In genomic region chr17:55750750-55751641, GRCh38 we compare ENCODE assay signal across 8 cellular contexts. TPM values are rescaled to one million over a fixed set of nuclear protein-coding genes. Genes with fewer than 3 reads are reported as not detected.
DNase-seq lines count a peak whose midpoint lies in the region; ATAC-seq and TF ChIP-seq lines count a peak whose summit lies in the region.

TSS of gene PCTP (plus strand) at chr17:55751051. CDS start at chr17:55751104, 53 bp downstream.

- DNase-seq in AG09309 (ENCODE audit: low read depth) (peak; percentile 62), NCI-H526 treated with DMSO at 0.1 percent for 48 hours (lab: John Stamatoyannopoulos, UW) (peak; percentile 58), right lobe of liver (peak; percentile 96 to 98 (median 98))
- peak; percentile 93 to 96 for DNase-seq in activated CD4-positive, alpha-beta T cell treated with anti-CD3 and anti-CD28 coated beads, Interleukin-2, amount 50 U/mL, for 48 hours
- peak; percentile 79 to 80 for DNase-seq in stimulated activated CD4-positive, alpha-beta T cell treated with anti-CD3 and anti-CD28 coated beads, Interleukin-4, amount 100 ng/mL, for 4 hours

- H3K27me3 ChIP-seq in duodenal mucosa (ENCODE audit: control insufficient read depth in 1 of 2, insufficient read depth in 2 of 2, low read length in 2 of 2) (no peaks in the 10 kb centered on the region), right lobe of liver (no peaks in the 10 kb centered on the region)

- peaks cover 0 to 4% of the 10 kb centered on the region in 2 donors for H3K36me3 ChIP-seq in duodenal mucosa (ENCODE audit: control insufficient read depth in 1 of 2, insufficient read depth in 2 of 2, low read length in 2 of 2)
- H3K36me3 ChIP-seq in right lobe of liver = no peaks in the 10 kb centered on the region

- H3K9me3 ChIP-seq in duodenal mucosa (ENCODE audit: control insufficient read depth in 1 of 2, low read length in 2 of 2) (no peaks in the 10 kb centered on the region), right lobe of liver (no peaks in the 10 kb centered on the region)

- peak within 1 kb of the TSS; percentile 75 for H3K4me3 ChIP-seq in AG09309 (ENCODE audit: control insufficient read depth, low read depth, low read length)
- H3K4me3 ChIP-seq in duodenal mucosa (ENCODE audit: low read depth in 1 of 2, low read length in 2 of 2) = peak within 1 kb of the TSS; percentile 85 to 90
- H3K4me3 ChIP-seq in right lobe of liver = peak within 1 kb of the TSS; percentile 92 to 96 (median 96)

- WGBS in right lobe of liver (ENCODE audit: insufficient coverage, low coverage, low lambda C conversion rate, missing lambda C conversion rate) = under 1% methylated on average over 20 of the region's 53 CpGs

- H3K4me1 ChIP-seq in duodenal mucosa (ENCODE audit: control insufficient read depth in 1 of 2, insufficient read depth in 2 of 2, low read length in 2 of 2) = peaks cover 5 to 10% of the 10 kb centered on the region in 2 donors
- peaks cover 0 to 36% (median 8%) of the 10 kb centered on the region in 4 donors for H3K4me1 ChIP-seq in right lobe of liver

- peak; percentile 99 for ATAC-seq in GM18907 (IDR thresholded peaks at IDR 0.05; ENCODE audit: unreplicated experiment)
- ATAC-seq in HG03139 (IDR thresholded peaks at IDR 0.05; ENCODE audit: unreplicated experiment) = peak; percentile 99
- peak; percentile 93 to 98 (median 94) for ATAC-seq in right lobe of liver

- intact Hi-C loops in right lobe of liver (cut with DNase I) = no loop called here

- TF ChIP-seq POLR2A in right lobe of liver (IDR thresholded peaks at IDR 0.05) = peak; percentile 98

- TF ChIP-seq CTCF in AG09309 (IDR thresholded peaks at IDR 0.05; ENCODE audit: control insufficient read depth, insufficient read depth, low read depth, low read length, missing control alignments) (peak; percentile 55), right lobe of liver (IDR thresholded peaks at IDR 0.05) (peak in 3 of 4 donors; percentile 16 to 37 (median 36))

- H3K9ac ChIP-seq in duodenal mucosa (ENCODE audit: low read depth in 1 of 2, low read length in 2 of 2) = peak within 1 kb of the TSS; percentile 56 to 60

- H3K27ac ChIP-seq in duodenal mucosa (ENCODE audit: low read depth, low read length) (peak within 1 kb of the TSS; percentile 65), right lobe of liver (peak within 1 kb of the TSS; percentile 84 to 97 (median 85))

RNA-seq across cellular contexts. Expression of gene PCTP, which starts in this region (rescaled TPM):
- total RNA-seq in right lobe of liver = 10 to 100 TPM; 27.4 to 82.6 (median 68.1) TPM

Comparison
In these comparisons a context has a peak if more than half of its experiments do, and no peak if none do; other contexts are left out.
1. Peak in every context shown above with its lines: DNase-seq, ATAC-seq, H3K4me3 ChIP-seq and H3K27ac ChIP-seq.